In genomic region chr3:36792342-36792741, GRCh38 we compare ENCODE assay signal across 8 cellular contexts. TPM values are rescaled to one million over a fixed set of nuclear protein-coding genes. Genes with fewer than 3 reads are reported as not detected.
DNase-seq lines count a peak whose midpoint lies in the region; ATAC-seq and TF ChIP-seq lines count a peak whose summit lies in the region.

No MANE protein-coding gene starts in this region.

- no peak overlapping the region for H3K4me3 Mint-ChIP-seq in chondrocyte (ENCODE audit: unreplicated experiment)

- TF ChIP-seq CTCF in chondrocyte (IDR thresholded peaks at IDR 0.05), result peak; percentile 64

- H3K4me1 Mint-ChIP-seq in chondrocyte (ENCODE audit: low read depth), result peaks cover 6% of the 10 kb centered on the region

- DNase-seq in COLO829 (ENCODE audit: low spot score) (peak; percentile 23), NCI-H2227 (lab: John Stamatoyannopoulos, UW; ENCODE audit: unreplicated experiment) (peak; percentile 14), chondrocyte (ENCODE audit: low spot score) (no peak), ureter (ENCODE audit: low spot score) (no peak), NCI-H2029 (lab: John Stamatoyannopoulos, UW) (no peak)
- DNase-seq in stimulated activated CD8-positive, alpha-beta memory T cell treated with anti-CD3 and anti-CD28 coated beads, Interleukin-4, amount 100 ng/mL, for 48 hours, result peak; percentile 33

- H3K27ac Mint-ChIP-seq in chondrocyte (ENCODE audit: unreplicated experiment), result no peak overlapping the region

- H3K36me3 Mint-ChIP-seq in chondrocyte (ENCODE audit: low read depth), result no peaks in the 10 kb centered on the region

- H3K27me3 Mint-ChIP-seq in chondrocyte (ENCODE audit: low read depth), result peaks cover 28% of the 10 kb centered on the region

- no peaks in the 10 kb centered on the region for H3K9me3 Mint-ChIP-seq in chondrocyte (ENCODE audit: low read depth)

- ATAC-seq in GM18909 (IDR thresholded peaks at IDR 0.05; ENCODE audit: poor library complexity, unreplicated experiment) (peak; percentile 66), GM21825 (IDR thresholded peaks at IDR 0.05; ENCODE audit: unreplicated experiment) (no peak)

RNA-seq across cellular contexts. Expression of gene DCLK3, which starts 28.0 kb away (rescaled TPM):
- total RNA-seq in chondrocyte (not detected in 3 replicates), ureter (not detected)

Comparison
In these comparisons a context has a peak if more than half of its experiments do, and no peak if none do; other contexts are left out.
1. DNase-seq: peak in COLO829 (single experiment), NCI-H2227 (single experiment) and stimulated activated CD8-positive, alpha-beta memory T cell treated with anti-CD3 and anti-CD28 coated beads, Interleukin-4, amount 100 ng/mL, for 48 hours (single experiment); none in chondrocyte (single experiment), ureter (single experiment) and NCI-H2029 (single experiment).